ENCODE assay signal across 2 cellular contexts in the genomic region with DNA sequence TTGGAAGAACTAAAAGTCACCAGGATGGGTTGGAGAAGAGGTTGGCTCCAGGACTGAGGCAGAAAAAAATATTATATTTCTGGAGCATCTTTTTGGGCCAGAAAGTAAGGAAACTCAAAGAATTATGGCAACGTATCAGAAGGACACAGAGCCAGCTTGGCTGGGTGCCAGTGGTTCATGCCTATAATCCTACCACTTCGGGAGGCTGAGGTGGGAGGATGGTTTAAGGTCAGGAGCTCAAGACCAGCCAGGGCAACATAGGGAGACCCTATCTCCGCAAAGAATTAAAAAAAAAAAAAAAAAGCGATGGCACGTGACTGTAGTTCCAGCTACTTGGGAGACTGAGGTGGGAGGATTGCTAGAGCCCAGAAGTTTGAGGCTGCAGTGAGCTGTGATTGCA.
TF ChIP-seq lines count a peak whose summit lies in the region.

No MANE protein-coding gene starts in this region.

TF ChIP-seq in HepG2, 621 proteins besides CTCF, POLR2A, EP300 and RAD21:
- TF ChIP-seq PRMT3 (CRISPR knock-in tag; IDR thresholded peaks at IDR 0.05; ENCODE audit: borderline replicate concordance, low read depth), result no peak
- TF ChIP-seq CEBPB (IDR thresholded peaks at IDR 0.05; ENCODE audit: borderline replicate concordance, low read depth, low read length), result 0 out of 2 replicates have a peak, but pooled peaks have one; percentile 10
- TF ChIP-seq, protein P1, sequence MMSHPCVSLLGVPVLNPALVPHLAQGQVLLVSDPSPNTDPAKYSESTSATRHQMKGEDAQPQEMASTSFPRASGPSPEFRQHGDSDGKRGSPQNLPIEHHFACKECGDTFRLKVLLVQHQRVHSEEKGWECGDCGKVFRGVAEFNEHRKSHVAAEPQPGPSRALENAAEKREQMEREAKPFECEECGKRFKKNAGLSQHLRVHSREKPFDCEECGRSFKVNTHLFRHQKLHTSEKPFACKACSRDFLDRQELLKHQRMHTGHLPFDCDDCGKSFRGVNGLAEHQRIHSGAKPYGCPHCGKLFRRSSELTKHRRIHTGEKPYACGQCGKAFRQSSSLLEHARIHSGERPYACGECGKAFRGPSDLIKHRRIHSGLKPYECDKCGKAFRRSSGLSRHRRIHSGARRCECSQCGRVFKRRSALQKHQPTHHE (CRISPR knock-in tag; IDR thresholded peaks at IDR 0.05; ENCODE audit: borderline replicate concordance), result no peak

TF ChIP-seq in H1, 55 proteins besides CTCF, POLR2A, EP300 and RAD21:
- TF ChIP-seq ZNF274 (IDR thresholded peaks at IDR 0.05; ENCODE audit: borderline replicate concordance, extremely low read depth, low read length) (no peak), HDAC6 (IDR thresholded peaks at IDR 0.05; ENCODE audit: low read depth, low read length) (no peak), SUZ12 (IDR thresholded peaks at IDR 0.05; ENCODE audit: low read length) (no peak), KDM5A (IDR thresholded peaks at IDR 0.05; ENCODE audit: low read length) (no peak), MAFK (IDR thresholded peaks at IDR 0.05; ENCODE audit: low read depth, low read length) (no peak), ASH2L (IDR thresholded peaks at IDR 0.05; ENCODE audit: low read length) (no peak), POU5F1 (IDR thresholded peaks at IDR 0.05; ENCODE audit: low read depth, low read length) (no peak), RXRA (IDR thresholded peaks at IDR 0.05; ENCODE audit: insufficient read depth, low read depth, low read length) (no peak), HDAC2 (IDR thresholded peaks at IDR 0.05; ENCODE audit: borderline replicate concordance in 1 of 2, low read depth in 2 of 2, low read length in 2 of 2) (no peak), EGR1 (IDR thresholded peaks at IDR 0.05; ENCODE audit: borderline replicate concordance, low read depth, low read length) (no peak)
- TF ChIP-seq, protein P2, sequence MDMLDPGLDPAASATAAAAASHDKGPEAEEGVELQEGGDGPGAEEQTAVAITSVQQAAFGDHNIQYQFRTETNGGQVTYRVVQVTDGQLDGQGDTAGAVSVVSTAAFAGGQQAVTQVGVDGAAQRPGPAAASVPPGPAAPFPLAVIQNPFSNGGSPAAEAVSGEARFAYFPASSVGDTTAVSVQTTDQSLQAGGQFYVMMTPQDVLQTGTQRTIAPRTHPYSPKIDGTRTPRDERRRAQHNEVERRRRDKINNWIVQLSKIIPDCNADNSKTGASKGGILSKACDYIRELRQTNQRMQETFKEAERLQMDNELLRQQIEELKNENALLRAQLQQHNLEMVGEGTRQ (IDR thresholded peaks at IDR 0.05; ENCODE audit: low read length), result no peak
- TF ChIP-seq, protein P3, sequence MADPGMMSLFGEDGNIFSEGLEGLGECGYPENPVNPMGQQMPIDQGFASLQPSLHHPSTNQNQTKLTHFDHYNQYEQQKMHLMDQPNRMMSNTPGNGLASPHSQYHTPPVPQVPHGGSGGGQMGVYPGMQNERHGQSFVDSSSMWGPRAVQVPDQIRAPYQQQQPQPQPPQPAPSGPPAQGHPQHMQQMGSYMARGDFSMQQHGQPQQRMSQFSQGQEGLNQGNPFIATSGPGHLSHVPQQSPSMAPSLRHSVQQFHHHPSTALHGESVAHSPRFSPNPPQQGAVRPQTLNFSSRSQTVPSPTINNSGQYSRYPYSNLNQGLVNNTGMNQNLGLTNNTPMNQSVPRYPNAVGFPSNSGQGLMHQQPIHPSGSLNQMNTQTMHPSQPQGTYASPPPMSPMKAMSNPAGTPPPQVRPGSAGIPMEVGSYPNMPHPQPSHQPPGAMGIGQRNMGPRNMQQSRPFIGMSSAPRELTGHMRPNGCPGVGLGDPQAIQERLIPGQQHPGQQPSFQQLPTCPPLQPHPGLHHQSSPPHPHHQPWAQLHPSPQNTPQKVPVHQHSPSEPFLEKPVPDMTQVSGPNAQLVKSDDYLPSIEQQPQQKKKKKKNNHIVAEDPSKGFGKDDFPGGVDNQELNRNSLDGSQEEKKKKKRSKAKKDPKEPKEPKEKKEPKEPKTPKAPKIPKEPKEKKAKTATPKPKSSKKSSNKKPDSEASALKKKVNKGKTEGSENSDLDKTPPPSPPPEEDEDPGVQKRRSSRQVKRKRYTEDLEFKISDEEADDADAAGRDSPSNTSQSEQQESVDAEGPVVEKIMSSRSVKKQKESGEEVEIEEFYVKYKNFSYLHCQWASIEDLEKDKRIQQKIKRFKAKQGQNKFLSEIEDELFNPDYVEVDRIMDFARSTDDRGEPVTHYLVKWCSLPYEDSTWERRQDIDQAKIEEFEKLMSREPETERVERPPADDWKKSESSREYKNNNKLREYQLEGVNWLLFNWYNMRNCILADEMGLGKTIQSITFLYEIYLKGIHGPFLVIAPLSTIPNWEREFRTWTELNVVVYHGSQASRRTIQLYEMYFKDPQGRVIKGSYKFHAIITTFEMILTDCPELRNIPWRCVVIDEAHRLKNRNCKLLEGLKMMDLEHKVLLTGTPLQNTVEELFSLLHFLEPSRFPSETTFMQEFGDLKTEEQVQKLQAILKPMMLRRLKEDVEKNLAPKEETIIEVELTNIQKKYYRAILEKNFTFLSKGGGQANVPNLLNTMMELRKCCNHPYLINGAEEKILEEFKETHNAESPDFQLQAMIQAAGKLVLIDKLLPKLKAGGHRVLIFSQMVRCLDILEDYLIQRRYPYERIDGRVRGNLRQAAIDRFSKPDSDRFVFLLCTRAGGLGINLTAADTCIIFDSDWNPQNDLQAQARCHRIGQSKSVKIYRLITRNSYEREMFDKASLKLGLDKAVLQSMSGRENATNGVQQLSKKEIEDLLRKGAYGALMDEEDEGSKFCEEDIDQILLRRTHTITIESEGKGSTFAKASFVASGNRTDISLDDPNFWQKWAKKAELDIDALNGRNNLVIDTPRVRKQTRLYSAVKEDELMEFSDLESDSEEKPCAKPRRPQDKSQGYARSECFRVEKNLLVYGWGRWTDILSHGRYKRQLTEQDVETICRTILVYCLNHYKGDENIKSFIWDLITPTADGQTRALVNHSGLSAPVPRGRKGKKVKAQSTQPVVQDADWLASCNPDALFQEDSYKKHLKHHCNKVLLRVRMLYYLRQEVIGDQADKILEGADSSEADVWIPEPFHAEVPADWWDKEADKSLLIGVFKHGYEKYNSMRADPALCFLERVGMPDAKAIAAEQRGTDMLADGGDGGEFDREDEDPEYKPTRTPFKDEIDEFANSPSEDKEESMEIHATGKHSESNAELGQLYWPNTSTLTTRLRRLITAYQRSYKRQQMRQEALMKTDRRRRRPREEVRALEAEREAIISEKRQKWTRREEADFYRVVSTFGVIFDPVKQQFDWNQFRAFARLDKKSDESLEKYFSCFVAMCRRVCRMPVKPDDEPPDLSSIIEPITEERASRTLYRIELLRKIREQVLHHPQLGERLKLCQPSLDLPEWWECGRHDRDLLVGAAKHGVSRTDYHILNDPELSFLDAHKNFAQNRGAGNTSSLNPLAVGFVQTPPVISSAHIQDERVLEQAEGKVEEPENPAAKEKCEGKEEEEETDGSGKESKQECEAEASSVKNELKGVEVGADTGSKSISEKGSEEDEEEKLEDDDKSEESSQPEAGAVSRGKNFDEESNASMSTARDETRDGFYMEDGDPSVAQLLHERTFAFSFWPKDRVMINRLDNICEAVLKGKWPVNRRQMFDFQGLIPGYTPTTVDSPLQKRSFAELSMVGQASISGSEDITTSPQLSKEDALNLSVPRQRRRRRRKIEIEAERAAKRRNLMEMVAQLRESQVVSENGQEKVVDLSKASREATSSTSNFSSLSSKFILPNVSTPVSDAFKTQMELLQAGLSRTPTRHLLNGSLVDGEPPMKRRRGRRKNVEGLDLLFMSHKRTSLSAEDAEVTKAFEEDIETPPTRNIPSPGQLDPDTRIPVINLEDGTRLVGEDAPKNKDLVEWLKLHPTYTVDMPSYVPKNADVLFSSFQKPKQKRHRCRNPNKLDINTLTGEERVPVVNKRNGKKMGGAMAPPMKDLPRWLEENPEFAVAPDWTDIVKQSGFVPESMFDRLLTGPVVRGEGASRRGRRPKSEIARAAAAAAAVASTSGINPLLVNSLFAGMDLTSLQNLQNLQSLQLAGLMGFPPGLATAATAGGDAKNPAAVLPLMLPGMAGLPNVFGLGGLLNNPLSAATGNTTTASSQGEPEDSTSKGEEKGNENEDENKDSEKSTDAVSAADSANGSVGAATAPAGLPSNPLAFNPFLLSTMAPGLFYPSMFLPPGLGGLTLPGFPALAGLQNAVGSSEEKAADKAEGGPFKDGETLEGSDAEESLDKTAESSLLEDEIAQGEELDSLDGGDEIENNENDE (IDR thresholded peaks at IDR 0.05; ENCODE audit: insufficient replicate concordance, low read length), result no peak
- TF ChIP-seq, protein P4, sequence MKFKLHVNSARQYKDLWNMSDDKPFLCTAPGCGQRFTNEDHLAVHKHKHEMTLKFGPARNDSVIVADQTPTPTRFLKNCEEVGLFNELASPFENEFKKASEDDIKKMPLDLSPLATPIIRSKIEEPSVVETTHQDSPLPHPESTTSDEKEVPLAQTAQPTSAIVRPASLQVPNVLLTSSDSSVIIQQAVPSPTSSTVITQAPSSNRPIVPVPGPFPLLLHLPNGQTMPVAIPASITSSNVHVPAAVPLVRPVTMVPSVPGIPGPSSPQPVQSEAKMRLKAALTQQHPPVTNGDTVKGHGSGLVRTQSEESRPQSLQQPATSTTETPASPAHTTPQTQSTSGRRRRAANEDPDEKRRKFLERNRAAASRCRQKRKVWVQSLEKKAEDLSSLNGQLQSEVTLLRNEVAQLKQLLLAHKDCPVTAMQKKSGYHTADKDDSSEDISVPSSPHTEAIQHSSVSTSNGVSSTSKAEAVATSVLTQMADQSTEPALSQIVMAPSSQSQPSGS (IDR thresholded peaks at IDR 0.05; ENCODE audit: low read length), result no peak
